8 cellular contexts compared by ENCODE assay signal in genomic region chr12:53268637-53269562, GRCh38. TPM values are rescaled to one million over a fixed set of nuclear protein-coding genes. Genes with fewer than 3 reads are reported as not detected.
DNase-seq lines count a peak whose midpoint lies in the region; ATAC-seq, FAIRE-seq and TF ChIP-seq lines count a peak whose summit lies in the region.

No MANE protein-coding gene starts in this region.

- peaks cover 0 to 27% (median 11%) of the 10 kb centered on the region in 4 donors for H3K4me1 Mint-ChIP-seq in CD4-positive, CD25-positive, alpha-beta regulatory T cell

- no peak for TF ChIP-seq CTCF in bronchial epithelial cell (IDR thresholded peaks at IDR 0.05; ENCODE audit: insufficient read depth, low read length, severe bottlenecking)

- H3K36me3 ChIP-seq in CD4-positive, CD25-positive, alpha-beta regulatory T cell (ENCODE audit: control insufficient read depth, insufficient read depth, low read length): no peaks in the 10 kb centered on the region
- no peaks in the 10 kb centered on the region for H3K36me3 ChIP-seq in bronchial epithelial cell (ENCODE audit: control insufficient read depth, insufficient read depth, low read length)

- H3K27ac Mint-ChIP-seq in CD4-positive, CD25-positive, alpha-beta regulatory T cell: peak overlapping the region; percentile 89 to 93 (median 91)

- no peaks in the 10 kb centered on the region for H3K36me3 Mint-ChIP-seq in CD4-positive, CD25-positive, alpha-beta regulatory T cell

- no peaks in the 10 kb centered on the region for H3K27me3 Mint-ChIP-seq in CD4-positive, CD25-positive, alpha-beta regulatory T cell

- ATAC-seq in CD4-positive, CD25-positive, alpha-beta regulatory T cell (ENCODE audit: low read depth in 2 of 2): no peak
- ATAC-seq in HG03571 (IDR thresholded peaks at IDR 0.05; ENCODE audit: unreplicated experiment) (peak; percentile 22), GM19467 (IDR thresholded peaks at IDR 0.05; ENCODE audit: unreplicated experiment) (no peak)

- peaks cover 18% of the 10 kb centered on the region for H3K4me1 ChIP-seq in CD4-positive, CD25-positive, alpha-beta regulatory T cell (ENCODE audit: control insufficient read depth, insufficient read depth, low read length, poor library complexity, severe bottlenecking)

- no peaks in the 10 kb centered on the region for H3K9me3 ChIP-seq in CD4-positive, CD25-positive, alpha-beta regulatory T cell (ENCODE audit: control insufficient read depth in 2 of 2, low read length in 2 of 2)

- no peaks in the 10 kb centered on the region for H3K27me3 ChIP-seq in CD4-positive, CD25-positive, alpha-beta regulatory T cell (ENCODE audit: control insufficient read depth, insufficient read depth, low read length)
- H3K27me3 ChIP-seq in bronchial epithelial cell (ENCODE audit: control insufficient read depth, insufficient read depth, low read length): no peaks in the 10 kb centered on the region

- FAIRE-seq in bronchial epithelial cell (lab: Jason Lieb, UNC): no peak

- H3K4me3 ChIP-seq in CD4-positive, CD25-positive, alpha-beta regulatory T cell (ENCODE audit: low read depth, low read length): peak overlapping the region; percentile 96
- H3K4me3 ChIP-seq in bronchial epithelial cell (ENCODE audit: low read depth, low read length): peak overlapping the region; percentile 62

- H3K9me3 Mint-ChIP-seq in CD4-positive, CD25-positive, alpha-beta regulatory T cell: no peaks in the 10 kb centered on the region

- H3K27ac ChIP-seq in CD4-positive, CD25-positive, alpha-beta regulatory T cell (ENCODE audit: insufficient read depth, low read length, poor library complexity, severe bottlenecking): peak overlapping the region; percentile 79
- H3K27ac ChIP-seq in caudate nucleus (ENCODE audit: low read depth, low read length): no peak overlapping the region

- peak in 1 of 3 donors; percentile 11 for DNase-seq in CD4-positive, CD25-positive, alpha-beta regulatory T cell
- DNase-seq in bronchial epithelial cell (ENCODE audit: low read depth) (no peak), myocyte (ENCODE audit: low read depth) (peak; percentile 11), caudate nucleus (lab: John Stamatoyannopoulos, UW) (no peak), SHP77 (lab: John Stamatoyannopoulos, UW) (no peak), OCI-M2 (lab: John Stamatoyannopoulos, UW; ENCODE audit: unreplicated experiment) (no peak)

- peak overlapping the region; percentile 89 to 97 (median 94) for H3K4me3 Mint-ChIP-seq in CD4-positive, CD25-positive, alpha-beta regulatory T cell

RNA-seq across cellular contexts. Expression of gene ESPL1, which starts 0.8 kb away (rescaled TPM):
- 2.7 TPM for total RNA-seq in CD4-positive, CD25-positive, alpha-beta regulatory T cell
- under 1 TPM in 3 of 4 donors, not detected in 1; 0.05 to 0.24 (median 0.11) TPM for polyA plus RNA-seq in CD4-positive, CD25-positive, alpha-beta regulatory T cell
- total RNA-seq in bronchial epithelial cell (0.26 and 1.4 TPM in 2 replicates), myocyte (0.36 and 0.53 TPM in 2 replicates)
- polyA plus RNA-seq in myocyte (2012): 0.42 TPM

RNA-seq across cellular contexts. Expression of gene PFDN5, which starts 26.4 kb away (rescaled TPM):
- total RNA-seq in CD4-positive, CD25-positive, alpha-beta regulatory T cell: 506 TPM
- 1,000 to 10,000 TPM; 1,352 to 1,800 (median 1,601) TPM for polyA plus RNA-seq in CD4-positive, CD25-positive, alpha-beta regulatory T cell
- 341 and 429 TPM in 2 replicates for total RNA-seq in bronchial epithelial cell
- 253 and 294 TPM in 2 replicates for total RNA-seq in myocyte
- polyA plus RNA-seq in myocyte (2012): 728 TPM

RNA-seq across cellular contexts. Expression of gene MYG1, which starts 30.6 kb away (rescaled TPM):
- 33.9 TPM for total RNA-seq in CD4-positive, CD25-positive, alpha-beta regulatory T cell
- 10 to 100 TPM; 85.0 to 98.1 (median 94.4) TPM for polyA plus RNA-seq in CD4-positive, CD25-positive, alpha-beta regulatory T cell
- 24.3 and 29.7 TPM in 2 replicates for total RNA-seq in bronchial epithelial cell
- 40.9 and 42.8 TPM in 2 replicates for total RNA-seq in myocyte
- polyA plus RNA-seq in myocyte (2012): 59.8 TPM

RNA-seq across cellular contexts. Expression of gene RARG, which starts 36.9 kb away (rescaled TPM):
- 16.8 TPM for total RNA-seq in CD4-positive, CD25-positive, alpha-beta regulatory T cell
- polyA plus RNA-seq in CD4-positive, CD25-positive, alpha-beta regulatory T cell: 1 to 10 TPM; 1.5 to 5.1 (median 2.4) TPM
- 24.7 and 74.6 TPM in 2 replicates for total RNA-seq in bronchial epithelial cell
- 15.4 and 22.7 TPM in 2 replicates for total RNA-seq in myocyte
- 21.9 TPM for polyA plus RNA-seq in myocyte (2012)

RNA-seq across cellular contexts. Expression of gene AAAS, which starts 52.5 kb away (rescaled TPM):
- total RNA-seq in CD4-positive, CD25-positive, alpha-beta regulatory T cell: 36.8 TPM
- 10 to 100 TPM; 34.0 to 45.9 (median 37.8) TPM for polyA plus RNA-seq in CD4-positive, CD25-positive, alpha-beta regulatory T cell
- total RNA-seq in bronchial epithelial cell (28.9 and 31.9 TPM in 2 replicates), myocyte (63.6 and 74.1 TPM in 2 replicates)
- polyA plus RNA-seq in myocyte (2012): 55.7 TPM
